3 cellular contexts compared by ENCODE assay signal in the genomic region with DNA sequence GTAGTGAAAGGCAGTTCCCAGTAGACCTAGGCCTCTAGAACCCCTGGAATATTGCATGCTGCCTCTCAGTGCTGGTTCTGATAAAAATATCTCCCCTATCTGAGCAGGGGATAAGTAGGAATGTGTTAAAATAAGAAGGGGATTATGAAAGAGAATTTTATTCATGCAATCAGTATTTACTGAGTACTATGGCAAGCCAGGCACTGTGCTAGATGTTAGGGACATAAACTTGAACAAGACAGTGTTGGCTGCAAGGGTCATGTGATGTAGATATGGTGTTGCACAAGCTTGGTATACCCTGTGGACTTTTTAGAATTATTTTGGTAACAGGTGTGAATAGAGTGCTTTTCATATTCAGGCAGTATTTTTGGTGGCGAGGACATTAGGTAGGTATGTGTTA.
TF ChIP-seq lines count a peak whose summit lies in the region.

No MANE protein-coding gene starts in this region.

TF ChIP-seq in GM23338, 12 proteins besides CTCF, POLR2A, EP300 and RAD21 (continues in another document):
- TF ChIP-seq ETS1 (IDR thresholded peaks at IDR 0.05) (no peak), EZH2 (IDR thresholded peaks at IDR 0.05; ENCODE audit: low read depth, unreplicated experiment) (no peak), STAT1 (IDR thresholded peaks at IDR 0.05; ENCODE audit: unreplicated experiment) (no peak), CREB1 (CRISPR knock-in tag; IDR thresholded peaks at IDR 0.05; ENCODE audit: low read depth) (no peak), REST (IDR thresholded peaks at IDR 0.05; ENCODE audit: unreplicated experiment) (no peak), EZH2phosphoT487 (IDR thresholded peaks at IDR 0.05; ENCODE audit: unreplicated experiment) (no peak)

TF ChIP-seq in K562, 482 proteins besides CTCF, POLR2A, EP300 and RAD21:
- no peak for TF ChIP-seq CREB3L1 (IDR thresholded peaks at IDR 0.05; ENCODE audit: borderline replicate concordance, low read depth)
- TF ChIP-seq ZNF23 (CRISPR knock-in tag; IDR thresholded peaks at IDR 0.05), result no peak
- TF ChIP-seq, protein P1, sequence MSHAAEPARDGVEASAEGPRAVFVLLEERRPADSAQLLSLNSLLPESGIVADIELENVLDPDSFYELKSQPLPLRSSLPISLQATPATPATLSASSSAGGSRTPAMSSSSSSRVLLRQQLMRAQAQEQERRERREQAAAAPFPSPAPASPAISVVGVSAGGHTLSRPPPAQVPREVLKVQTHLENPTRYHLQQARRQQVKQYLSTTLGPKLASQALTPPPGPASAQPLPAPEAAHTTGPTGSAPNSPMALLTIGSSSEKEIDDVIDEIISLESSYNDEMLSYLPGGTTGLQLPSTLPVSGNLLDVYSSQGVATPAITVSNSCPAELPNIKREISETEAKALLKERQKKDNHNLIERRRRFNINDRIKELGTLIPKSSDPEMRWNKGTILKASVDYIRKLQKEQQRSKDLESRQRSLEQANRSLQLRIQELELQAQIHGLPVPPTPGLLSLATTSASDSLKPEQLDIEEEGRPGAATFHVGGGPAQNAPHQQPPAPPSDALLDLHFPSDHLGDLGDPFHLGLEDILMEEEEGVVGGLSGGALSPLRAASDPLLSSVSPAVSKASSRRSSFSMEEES (CRISPR knock-in tag; IDR thresholded peaks at IDR 0.05), result peak; percentile 44; the same call in 1 of the 2 replicates

TF ChIP-seq in liver, 16 proteins besides CTCF, POLR2A, EP300 and RAD21:
- TF ChIP-seq MAX (IDR thresholded peaks at IDR 0.05) (peak; percentile 38), YY1 (IDR thresholded peaks at IDR 0.05) (peak; percentile 21), RXRA (IDR thresholded peaks at IDR 0.05) (peak; percentile 8 to 43), HNF4A (conservative IDR thresholded peaks at IDR 0.05) (peak; percentile 4 to 49), ZBTB33 (IDR thresholded peaks at IDR 0.05) (no peak), GABPA (IDR thresholded peaks at IDR 0.05 in 1 of 2, conservative IDR thresholded peaks at IDR 0.05 in 1 of 2) (no peak), FOXA2 (IDR thresholded peaks at IDR 0.05) (peak; percentile 46)
